Comparison of ENCODE assay signal across 17 cellular contexts in the genomic region with DNA sequence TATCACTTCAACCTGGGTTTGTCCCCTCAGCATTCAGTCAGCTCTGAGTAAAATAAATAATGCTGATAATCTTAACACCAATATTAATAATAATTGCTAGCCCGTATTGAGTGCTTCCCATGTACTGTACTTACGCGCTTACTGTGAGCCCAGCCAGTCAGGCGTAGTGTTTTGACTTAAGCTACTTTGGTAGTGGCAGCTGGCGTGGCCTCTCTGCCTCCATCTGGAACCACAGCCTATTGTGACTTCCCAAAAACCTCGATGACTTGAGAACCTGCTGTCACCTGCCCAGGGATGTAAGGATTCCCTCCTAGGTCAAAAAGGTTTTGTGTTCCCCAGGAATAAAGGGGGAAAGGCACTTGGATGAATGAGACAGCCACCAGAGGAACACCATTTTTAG. TPM values are rescaled to one million over a fixed set of nuclear protein-coding genes. Genes with fewer than 3 reads are reported as not detected.
DNase-seq lines count a peak whose midpoint lies in the region; ATAC-seq and TF ChIP-seq lines count a peak whose summit lies in the region.
"Had no signal": no experiment of that assay in that cellular context is flagged by ENCODE, and none has a peak within 500 bp of the region (broad histone marks: within the 10 kb centered on the region; RNA-seq: fewer than 3 reads in every experiment).

No MANE protein-coding gene starts in this region.

- H3K36me3 ChIP-seq in osteoblast (ENCODE audit: insufficient read depth, low read length) = no peaks in the 10 kb centered on the region
- H3K36me3 ChIP-seq in vagina = no peaks in the 10 kb centered on the region
- H3K36me3 ChIP-seq: HAP-1, SJSA1 had no signal

- no peak overlapping the region for H3T11ph ChIP-seq in H9 (ENCODE audit: low read length)

- H3K56ac ChIP-seq in H9 (ENCODE audit: insufficient read length, low read depth, low read length) = no peak overlapping the region

- no peak overlapping the region for H2BK120ac ChIP-seq in H9 (ENCODE audit: low read depth, low read length, poor library complexity, severe bottlenecking)

- no peaks in the 10 kb centered on the region for H3K23me2 ChIP-seq in H9 (ENCODE audit: insufficient read length, low read depth, low read length, poor library complexity, severe bottlenecking)

- H2BK15ac ChIP-seq in H9 (ENCODE audit: low read depth, low read length) = no peak overlapping the region

- H3K27me3 ChIP-seq in H9 (ENCODE audit: insufficient read depth, low read length) = no peaks in the 10 kb centered on the region
- H3K27me3 ChIP-seq in osteoblast (ENCODE audit: insufficient read depth, low read length) = no peaks in the 10 kb centered on the region
- H3K27me3 ChIP-seq in vagina = no peaks in the 10 kb centered on the region
- H3K27me3 ChIP-seq: SJSA1 had no signal

- no peaks in the 10 kb centered on the region for H3K4me1 ChIP-seq in H9 (ENCODE audit: insufficient read depth, low read length)
- peaks cover 18% of the 10 kb centered on the region for H3K4me1 ChIP-seq in osteoblast (ENCODE audit: insufficient read depth, low read length)
- no peaks in the 10 kb centered on the region for H3K4me1 ChIP-seq in vagina

- H4K20me1 ChIP-seq in H9 (ENCODE audit: control insufficient read depth, insufficient read depth, insufficient read length) = no peaks in the 10 kb centered on the region
- H4K20me1 ChIP-seq in osteoblast (ENCODE audit: insufficient read depth, low read length) = no peaks in the 10 kb centered on the region

- H4K91ac ChIP-seq in H9 (ENCODE audit: insufficient read length, low read depth, low read length) = no peak overlapping the region

- H3K4me3 ChIP-seq in osteoblast (ENCODE audit: insufficient read depth, low read length) (no peak overlapping the region), vagina (no peak overlapping the region)
- H3K4me3 ChIP-seq: HAP-1, SJSA1 had no signal

- H3K27ac Mint-ChIP-seq in H9 = no peak overlapping the region
- H3K27ac Mint-ChIP-seq: B cell, IgD-negative memory B cell, T-cell had no signal

- no peak overlapping the region for H4K5ac ChIP-seq in H9 (ENCODE audit: insufficient read length, low read depth, low read length)

- H3K4me1 Mint-ChIP-seq in H9 = 0 out of 4 replicates have a peak, but pooled peaks cover 0 to 3% of the 10 kb centered on the region in 2 experiments
- H3K4me1 Mint-ChIP-seq: B cell; CD4-positive, alpha-beta memory T cell; IgD-negative memory B cell; T-cell had no signal

- TF ChIP-seq CTCF in H9 (conservative IDR thresholded peaks at IDR 0.05) = no peak
- no peak for TF ChIP-seq CTCF in osteoblast (IDR thresholded peaks at IDR 0.05; ENCODE audit: extremely low read depth, low read depth, low read length)
- TF ChIP-seq CTCF in vagina (IDR thresholded peaks at IDR 0.05) = no peak

- H3K4me3 Mint-ChIP-seq in H9 = no peak overlapping the region
- H3K4me3 Mint-ChIP-seq: B cell; CD4-positive, alpha-beta memory T cell; IgD-negative memory B cell; T-cell had no signal

- no peaks in the 10 kb centered on the region for H3K79me1 ChIP-seq in H9 (ENCODE audit: insufficient read depth, low read depth, low read length, poor library complexity, severe bottlenecking)

- H2BK5ac ChIP-seq in H9 (ENCODE audit: insufficient read length, low read length) = no peak overlapping the region

- H3K9ac ChIP-seq in H9 (ENCODE audit: extremely low read depth, insufficient read length, low read length) = no peak overlapping the region

- H2BK20ac ChIP-seq in H9 (ENCODE audit: low read depth, low read length, poor library complexity, severe bottlenecking) = no peak overlapping the region

- H3K27ac ChIP-seq in H9 (ENCODE audit: insufficient read length, low read depth, low read length) (no peak overlapping the region), osteoblast (ENCODE audit: low read depth, low read length) (no peak overlapping the region), vagina (no peak overlapping the region)

- no peaks in the 10 kb centered on the region for H3K79me2 ChIP-seq in H9 (ENCODE audit: insufficient read depth, low read length)
- no peaks in the 10 kb centered on the region for H3K79me2 ChIP-seq in osteoblast (ENCODE audit: insufficient read depth, low read length)

- H3K14ac ChIP-seq in H9 (ENCODE audit: insufficient read depth, low read length) = no peak overlapping the region

- no peak overlapping the region for H2BK12ac ChIP-seq in H9 (ENCODE audit: insufficient read length, low read depth, low read length)

- H3K9me3 Mint-ChIP-seq in H9 = no peaks in the 10 kb centered on the region
- H3K9me3 Mint-ChIP-seq: CD4-positive, alpha-beta memory T cell; IgD-negative memory B cell; T-cell had no signal

- H3K4me2 ChIP-seq in H9 (ENCODE audit: insufficient read depth, insufficient read length, low read length) (no peak overlapping the region), osteoblast (ENCODE audit: insufficient read depth, low read length) (no peak overlapping the region)

- ATAC-seq in SK-N-SH treated with all-trans-retinoic acid at 6 μM for 48 hours (peak; percentile 42), GM21447 (IDR thresholded peaks at IDR 0.05; ENCODE audit: unreplicated experiment) (no peak)
- ATAC-seq: T-cell had no signal

- H3K23ac ChIP-seq in H9 (ENCODE audit: insufficient read length, low read depth, low read length) = no peak overlapping the region

- H3K27me3 Mint-ChIP-seq in H9 (ENCODE audit: low read depth) = no peaks in the 10 kb centered on the region

- intact Hi-C loops in vagina (cut with DNase I) = no loop called here

- H2AK5ac ChIP-seq in H9 (ENCODE audit: insufficient read length, low read length) = no peak overlapping the region

- H3K36me3 Mint-ChIP-seq in H9 (ENCODE audit: insufficient read depth in 1 of 3, low read depth in 3 of 3) = no peaks in the 10 kb centered on the region
- H3K36me3 Mint-ChIP-seq: CD4-positive, alpha-beta memory T cell; IgD-negative memory B cell; T-cell had no signal

- H2AFZ ChIP-seq in H9 (ENCODE audit: low read length) (no peak overlapping the region), osteoblast (ENCODE audit: low read length) (peak overlapping the region; percentile 17)

- TF ChIP-seq POLR2A in vagina (IDR thresholded peaks at IDR 0.05) = no peak

- whole genome bisulfite sequencing in H9 (ENCODE audit: extremely low coverage, insufficient read length, low lambda C conversion rate) = no CpG with 5 or more reads among the region's 6 CpGs

- H3K18ac ChIP-seq in H9 (ENCODE audit: insufficient read length, low read depth, low read length) = no peak overlapping the region

- no peaks in the 10 kb centered on the region for H3K9me3 ChIP-seq in H9 (ENCODE audit: control insufficient read depth, low read depth, low read length)
- no peaks in the 10 kb centered on the region for H3K9me3 ChIP-seq in osteoblast (ENCODE audit: low read depth, low read length)
- H3K9me3 ChIP-seq in vagina = no peaks in the 10 kb centered on the region
- H3K9me3 ChIP-seq: HAP-1, SJSA1 had no signal

- peak; percentile 9 for DNase-seq in H9
- DNase-seq in NCI-H2171 treated with DMSO at 0.1 percent for 48 hours (lab: John Stamatoyannopoulos, UW) = peak; percentile 98
- DNase-seq in osteoblast (ENCODE audit: insufficient read length, low spot score, missing footprints) = no peak
- DNase-seq in COLO829 (ENCODE audit: low spot score) = no peak
- no peak for DNase-seq in vagina (ENCODE audit: extremely low spot score in 2 of 2)
- DNase-seq: CD4-positive, alpha-beta memory T cell; DMS153; NCI-H1417; NCI-H2029 treated with DMSO at 0.1 percent for 48 hours; NCI-H446; T-cell had no signal

- H3K4ac ChIP-seq in H9 (ENCODE audit: low read depth, low read length) = no peak overlapping the region

- no peak overlapping the region for H4K8ac ChIP-seq in H9 (replicated peaks; ENCODE audit: insufficient read length, low read depth, low read length)

TF ChIP-seq in SK-N-SH treated with all-trans-retinoic acid at 6 μM for 48 hours, 23 proteins besides CTCF, POLR2A, EP300 and RAD21:
- TF ChIP-seq ZNF70 (CRISPR knock-in tag; IDR thresholded peaks at IDR 0.05) (no peak), SNAI2 (CRISPR knock-in tag; IDR thresholded peaks at IDR 0.05) (no peak), ARNTL (CRISPR knock-in tag; IDR thresholded peaks at IDR 0.05; ENCODE audit: borderline replicate concordance, low read depth) (no peak), GLIS3 (CRISPR knock-in tag; IDR thresholded peaks at IDR 0.05) (no peak), RARB (CRISPR knock-in tag; IDR thresholded peaks at IDR 0.05) (no peak), ISL1 (CRISPR knock-in tag; IDR thresholded peaks at IDR 0.05) (no peak)
- TF ChIP-seq, protein P1, sequence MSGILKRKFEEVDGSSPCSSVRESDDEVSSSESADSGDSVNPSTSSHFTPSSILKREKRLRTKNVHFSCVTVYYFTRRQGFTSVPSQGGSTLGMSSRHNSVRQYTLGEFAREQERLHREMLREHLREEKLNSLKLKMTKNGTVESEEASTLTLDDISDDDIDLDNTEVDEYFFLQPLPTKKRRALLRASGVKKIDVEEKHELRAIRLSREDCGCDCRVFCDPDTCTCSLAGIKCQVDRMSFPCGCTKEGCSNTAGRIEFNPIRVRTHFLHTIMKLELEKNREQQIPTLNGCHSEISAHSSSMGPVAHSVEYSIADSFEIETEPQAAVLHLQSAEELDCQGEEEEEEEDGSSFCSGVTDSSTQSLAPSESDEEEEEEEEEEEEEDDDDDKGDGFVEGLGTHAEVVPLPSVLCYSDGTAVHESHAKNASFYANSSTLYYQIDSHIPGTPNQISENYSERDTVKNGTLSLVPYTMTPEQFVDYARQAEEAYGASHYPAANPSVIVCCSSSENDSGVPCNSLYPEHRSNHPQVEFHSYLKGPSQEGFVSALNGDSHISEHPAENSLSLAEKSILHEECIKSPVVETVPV (CRISPR knock-in tag; IDR thresholded peaks at IDR 0.05) = no peak

RNA-seq across cellular contexts. Expression of a gene that starts 53.2 kb away (rescaled TPM):
- total RNA-seq in H9 (2021) = 202 and 206 TPM in 2 replicates
- 107 and 111 TPM in 2 replicates for total RNA-seq in osteoblast
- 38.8 TPM for total RNA-seq in vagina

Comparison
In these comparisons a context has a peak if more than half of its experiments do, and no peak if none do; other contexts are left out.
1. DNase-seq: peak in H9 (single experiment) and NCI-H2171 treated with DMSO at 0.1 percent for 48 hours (single experiment); none in osteoblast (single experiment), COLO829 (single experiment) and vagina (0 of 2).